21 cellular contexts compared by ENCODE assay signal in the genomic region with DNA sequence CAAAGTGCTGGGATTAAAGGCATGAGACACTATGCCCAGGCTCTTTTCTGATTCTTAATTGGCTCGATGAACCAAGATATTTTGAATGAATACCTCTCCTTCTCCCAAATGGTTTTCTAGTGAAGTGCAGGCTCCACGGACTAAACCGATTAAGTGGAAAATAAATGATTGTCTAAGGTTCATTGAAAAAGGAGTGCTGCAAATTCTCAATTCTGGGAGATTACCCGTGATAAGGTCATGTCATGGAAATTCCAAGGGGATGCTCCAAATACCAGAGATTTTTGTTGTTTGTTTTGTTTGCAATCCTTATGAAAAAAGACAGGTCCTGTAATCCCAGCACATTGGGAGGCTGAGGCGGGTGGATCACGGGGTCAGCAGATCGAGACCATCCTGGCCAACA.
"Had no signal": no experiment of that assay in that cellular context is flagged by ENCODE, and none has a peak within 500 bp of the region (broad histone marks: within the 10 kb centered on the region; RNA-seq: fewer than 3 reads in every experiment).

No MANE protein-coding gene starts in this region.

- DNase-seq: activated CD8-positive, alpha-beta memory T cell treated with anti-CD3 and anti-CD28 coated beads for 24 hours; activated CD8-positive, alpha-beta memory T cell treated with anti-CD3 and anti-CD28 coated beads, Interleukin-2, amount 50 U/mL, for 4 hours; activated T-cell treated with anti-CD3 and anti-CD28 coated beads, Interleukin-2, amount 50 U/mL, for 24 hours; aorta; dermis blood vessel endothelial cell; effector memory CD4-positive, alpha-beta T cell; foreskin melanocyte; kidney; midbrain; psoas muscle; right cardiac atrium; stimulated activated CD4-positive, alpha-beta T cell treated with anti-CD3 and anti-CD28 coated beads, Interleukin-1b, Interleukin-23, amount 100 ng/mL, for 48 hours; T-cell had no signal

- H3K36me3 Mint-ChIP-seq: brain; natural killer cell treated with Interleukin-12 subunit alpha and Interleukin-12 subunit beta and Interleukin-15 and Interleukin-18, amount 100 ng/mL, for 72 hours; T-cell had no signal

- H3K36me3 ChIP-seq: left lung, upper lobe of left lung had no signal

- H3K4me1 ChIP-seq: psoas muscle had no signal

- H3K27me3 ChIP-seq: left lung, upper lobe of left lung had no signal

- H3K4me3 ChIP-seq: left lung, psoas muscle, skin epidermis, upper lobe of left lung had no signal

- H3K27ac ChIP-seq: psoas muscle, upper lobe of left lung had no signal

- H3K27ac Mint-ChIP-seq: activated naive CD4-positive, alpha-beta T cell treated with anti-CD3 and anti-CD28 coated beads, Interleukin-2, amount 50 U/mL, for 72 hours had no signal

- H3K4me3 Mint-ChIP-seq: activated T-cell treated with anti-CD3 and anti-CD28 coated beads, Interleukin-2, amount 50 U/mL, for 24 hours; activated T-helper 17 cell treated with anti-CD3 and anti-CD28 coated beads, Interleukin-2, amount 50 U/mL, for 72 hours; brain; T-cell; WTC11 had no signal

- ATAC-seq: activated naive CD4-positive, alpha-beta T cell treated with anti-CD3 and anti-CD28 coated beads, Interleukin-2, amount 50 U/mL, for 72 hours; activated T-helper 17 cell treated with anti-CD3 and anti-CD28 coated beads, Interleukin-2, amount 50 U/mL, for 72 hours; natural killer cell treated with Interleukin-12 subunit alpha and Interleukin-12 subunit beta and Interleukin-15 and Interleukin-18, amount 100 ng/mL, for 72 hours; psoas muscle; right cardiac atrium; T-cell; WTC11 had no signal

- H3K9me3 Mint-ChIP-seq: natural killer cell treated with Interleukin-12 subunit alpha and Interleukin-12 subunit beta and Interleukin-15 and Interleukin-18, amount 100 ng/mL, for 72 hours had no signal

- H3K9me3 ChIP-seq: left lung, upper lobe of left lung had no signal

- H3K27me3 Mint-ChIP-seq: activated T-cell treated with anti-CD3 and anti-CD28 coated beads, Interleukin-2, amount 50 U/mL, for 24 hours; activated T-helper 17 cell treated with anti-CD3 and anti-CD28 coated beads, Interleukin-2, amount 50 U/mL, for 72 hours; brain; natural killer cell treated with Interleukin-12 subunit alpha and Interleukin-12 subunit beta and Interleukin-15 and Interleukin-18, amount 100 ng/mL, for 72 hours; T-cell had no signal
